ENCODE assay signal across 17 cellular contexts in the genomic region with DNA sequence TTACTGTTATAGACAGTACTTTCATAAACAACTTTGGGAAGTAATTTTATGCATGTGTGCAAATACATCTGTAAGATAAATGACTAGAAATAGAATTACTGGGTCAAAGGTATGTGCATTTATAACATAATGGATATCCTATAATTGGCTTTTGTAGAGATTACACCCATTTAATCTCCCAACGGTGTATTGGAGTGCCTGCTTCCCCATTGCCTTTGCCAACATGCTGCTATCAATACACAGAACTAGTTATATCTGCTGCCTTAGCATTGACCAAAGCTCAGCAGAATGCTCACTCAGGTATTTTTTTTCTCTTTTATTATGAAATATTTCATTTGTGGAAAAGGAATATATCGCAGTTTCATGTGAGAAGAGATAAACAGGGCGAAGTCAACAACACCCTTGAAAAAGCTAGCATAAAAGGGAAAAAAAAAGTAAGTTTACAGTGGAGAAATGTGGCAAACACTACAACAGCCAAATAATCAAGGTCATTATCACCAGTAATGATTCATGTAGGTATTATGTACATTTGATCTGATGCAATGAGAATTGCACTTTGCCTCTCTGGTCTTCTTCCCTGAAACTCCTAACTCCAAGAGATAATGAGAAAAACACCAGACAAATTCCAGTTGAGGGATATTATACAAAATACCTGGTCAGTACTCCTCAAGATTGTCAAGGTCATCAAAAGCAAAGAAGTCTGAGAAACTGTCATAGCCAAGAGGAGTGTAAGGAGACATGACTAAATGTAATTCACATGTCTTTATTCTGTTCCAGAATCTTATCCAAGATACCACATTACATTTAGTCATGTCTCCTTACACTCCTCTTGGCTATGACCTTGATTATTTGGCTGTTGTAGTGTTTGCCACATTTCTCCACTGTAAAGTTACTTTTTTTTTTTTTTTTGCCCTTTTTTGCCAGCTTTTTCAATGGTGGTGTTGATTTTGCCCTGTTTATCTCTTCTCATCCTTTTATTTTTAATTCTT. TPM values are rescaled to one million over a fixed set of nuclear protein-coding genes. Genes with fewer than 3 reads are reported as not detected.
DNase-seq lines count a peak whose midpoint lies in the region; ATAC-seq, FAIRE-seq and TF ChIP-seq lines count a peak whose summit lies in the region.
"Had no signal": no experiment of that assay in that cellular context is flagged by ENCODE, and none has a peak within 500 bp of the region (broad histone marks: within the 10 kb centered on the region; RNA-seq: fewer than 3 reads in every experiment).

No MANE protein-coding gene starts in this region.

- H3K27ac Mint-ChIP-seq in Calu3 (ENCODE audit: unreplicated experiment): peak overlapping the region; percentile 10

- no peak overlapping the region for H3K4me3 ChIP-seq in bronchial epithelial cell (ENCODE audit: low read depth, low read length)
- H3K4me3 ChIP-seq in BE2C (ENCODE audit: low read depth, low read length): no peak overlapping the region
- H3K4me3 ChIP-seq: body of pancreas had no signal

- H3K9me3 ChIP-seq in BE2C: no peaks in the 10 kb centered on the region
- H3K9me3 ChIP-seq: body of pancreas had no signal

- no peak for TF ChIP-seq CTCF in Calu3 (IDR thresholded peaks at IDR 0.05; ENCODE audit: unreplicated experiment)
- no peak for TF ChIP-seq CTCF in bronchial epithelial cell (IDR thresholded peaks at IDR 0.05; ENCODE audit: insufficient read depth, low read length, severe bottlenecking)
- no peak for TF ChIP-seq CTCF in BE2C (IDR thresholded peaks at IDR 0.05; ENCODE audit: low read depth, low read length)

- DNase-seq in Calu3: no peak
- peak; percentile 8 for DNase-seq in NCI-H2081 treated with DMSO at 0.1 percent for 48 hours (lab: John Stamatoyannopoulos, UW)
- peak; percentile 63 for DNase-seq in bronchial epithelial cell (ENCODE audit: low read depth)
- DNase-seq in left lobe of liver (ENCODE audit: low spot score): no peak
- DNase-seq in dermis blood vessel endothelial cell: no peak
- no peak for DNase-seq in BE2C
- DNase-seq: activated naive CD4-positive, alpha-beta T cell treated with Interleukin-2 at 50 U/mL for 16 hours; body of pancreas; GOT3; naive thymus-derived CD4-positive, alpha-beta T cell; NCI-H1436 treated with DMSO at 0.1 percent for 48 hours; NCI-H345; stimulated activated CD4-positive, alpha-beta T cell treated with anti-CD3 and anti-CD28 coated beads, Interleukin-15, amount 100 ng/mL, for 24 hours; stimulated activated naive CD4-positive, alpha-beta T cell treated with Interleukin-2 at 50 U/mL for 16 hours; T-helper 9 cell had no signal

- H3K4me1 Mint-ChIP-seq in Calu3 (ENCODE audit: low read depth, unreplicated experiment): peaks cover 38% of the 10 kb centered on the region

- H3K27me3 Mint-ChIP-seq in Calu3 (ENCODE audit: unreplicated experiment): no peaks in the 10 kb centered on the region
- H3K27me3 Mint-ChIP-seq: naive thymus-derived CD4-positive, alpha-beta T cell had no signal

- H3K9me3 Mint-ChIP-seq in Calu3 (ENCODE audit: low read depth, unreplicated experiment): no peaks in the 10 kb centered on the region
- H3K9me3 Mint-ChIP-seq: naive thymus-derived CD4-positive, alpha-beta T cell had no signal

- H3K27me3 ChIP-seq in bronchial epithelial cell (ENCODE audit: control insufficient read depth, insufficient read depth, low read length): no peaks in the 10 kb centered on the region
- H3K27me3 ChIP-seq in BE2C: no peaks in the 10 kb centered on the region
- H3K27me3 ChIP-seq: body of pancreas had no signal

- CTCF ChIA-PET in Calu3 (lab: Charles Lee): interaction anchor here (0.6 kb wide), 1 partner anchor 1170 kb away, joined by 3 read pairs; no protein-coding TSS in a partner anchor

- H3K4me1 ChIP-seq in BE2C: no peaks in the 10 kb centered on the region

- peaks cover 1% of the 10 kb centered on the region for H3K36me3 ChIP-seq in bronchial epithelial cell (ENCODE audit: control insufficient read depth, insufficient read depth, low read length)
- H3K36me3 ChIP-seq in BE2C: no peaks in the 10 kb centered on the region

- intact Hi-C loops in Calu3 (cut with micrococcal nuclease; ENCODE audit: unreplicated experiment): no loop called here

- no peaks in the 10 kb centered on the region for H3K36me3 Mint-ChIP-seq in Calu3 (ENCODE audit: insufficient read depth, unreplicated experiment)

- BruUV-seq in Calu3 (replicated peaks; lab: Mats Ljungman, UMichigan): no TSS peak

- no peak overlapping the region for H3K4me3 Mint-ChIP-seq in Calu3 (ENCODE audit: low read depth, unreplicated experiment)

- FAIRE-seq in bronchial epithelial cell (lab: Jason Lieb, UNC): no peak

- ATAC-seq in left lobe of liver (peak; percentile 66), HG02759 (IDR thresholded peaks at IDR 0.05; ENCODE audit: unreplicated experiment) (no peak), GM21390 (IDR thresholded peaks at IDR 0.05; ENCODE audit: unreplicated experiment) (no peak)
- ATAC-seq: body of pancreas; naive thymus-derived CD4-positive, alpha-beta T cell had no signal

RNA-seq across cellular contexts. Expression of a gene that starts 36.8 kb away (rescaled TPM):
- total RNA-seq in Calu3 (2022): 27.1 and 28.1 TPM in 2 replicates
- total RNA-seq in bronchial epithelial cell: 23.2 and 26.8 TPM in 2 replicates
- total RNA-seq in left lobe of liver: 24.7 TPM
- 40.2 and 41.2 TPM in 2 replicates for total RNA-seq in dermis blood vessel endothelial cell
- polyA plus RNA-seq in BE2C (2012; ENCODE audit: insufficient read depth, insufficient read length, low read depth): 26.2 TPM

RNA-seq across cellular contexts. Expression of a gene that starts 36.9 kb away (rescaled TPM):
- 2.8 and 3.6 TPM in 2 replicates for total RNA-seq in Calu3 (2022)
- total RNA-seq in bronchial epithelial cell: 2.4 and 3.3 TPM in 2 replicates
- 12.7 TPM for total RNA-seq in left lobe of liver
- total RNA-seq in dermis blood vessel endothelial cell: 1.7 and 2.5 TPM in 2 replicates
- polyA plus RNA-seq in BE2C (2012; ENCODE audit: insufficient read depth, insufficient read length, low read depth): 0.77 TPM

Comparison
In these comparisons a context has a peak if more than half of its experiments do, and no peak if none do; other contexts are left out.
1. DNase-seq: peak in NCI-H2081 treated with DMSO at 0.1 percent for 48 hours (single experiment) and bronchial epithelial cell (single experiment); none in Calu3 (single experiment), left lobe of liver (single experiment), dermis blood vessel endothelial cell (single experiment) and BE2C (single experiment).